11 cellular contexts compared by ENCODE assay signal in the genomic region with DNA sequence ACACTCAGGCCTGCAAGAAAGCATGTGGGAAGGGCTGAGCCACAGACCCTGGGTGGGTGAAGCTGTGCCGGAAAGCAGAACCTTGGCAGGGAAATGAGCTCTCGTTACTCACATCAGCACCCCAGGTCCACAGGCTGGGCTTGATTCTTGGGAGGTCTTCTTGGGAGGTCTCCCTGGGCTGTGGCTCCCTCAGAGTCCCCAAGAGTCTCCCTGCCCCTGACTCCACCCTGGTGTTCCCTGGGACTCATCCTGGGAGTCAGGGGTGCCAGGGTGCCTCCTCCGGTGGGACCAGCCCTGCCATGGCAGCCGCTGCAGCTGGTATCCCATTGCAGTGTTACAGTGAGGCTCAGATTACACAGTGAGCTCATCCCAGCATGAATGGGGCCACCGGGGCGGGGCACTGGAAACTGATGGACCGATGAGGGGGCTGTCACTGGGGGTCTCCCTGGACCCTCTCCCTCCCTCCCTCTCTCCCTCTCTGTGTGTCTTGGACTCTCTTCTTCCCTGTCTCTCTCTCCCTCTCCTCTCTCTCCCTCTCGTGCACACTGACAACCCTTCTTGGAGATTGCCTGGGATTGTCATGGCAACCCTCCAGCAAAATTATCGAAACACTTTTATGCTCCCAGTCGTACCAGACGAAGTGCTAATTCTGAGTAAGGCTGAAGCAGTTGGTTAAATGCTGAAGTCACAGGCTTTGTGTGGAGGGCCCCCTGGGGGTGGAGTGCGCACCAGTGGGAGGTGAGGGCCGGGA. TPM values are rescaled to one million over a fixed set of nuclear protein-coding genes. Genes with fewer than 3 reads are reported as not detected.
DNase-seq lines count a peak whose midpoint lies in the region; ATAC-seq, FAIRE-seq and TF ChIP-seq lines count a peak whose summit lies in the region.
"Had no signal": no experiment of that assay in that cellular context is flagged by ENCODE, and none has a peak within 500 bp of the region (broad histone marks: within the 10 kb centered on the region; RNA-seq: fewer than 3 reads in every experiment).

No MANE protein-coding gene starts in this region.

- H3K4me3 Mint-ChIP-seq in HFFc6 (no peak overlapping the region), nephron progenitor cell (no peak overlapping the region)

- ATAC-seq in GM21528 (IDR thresholded peaks at IDR 0.05; ENCODE audit: low FRiP score, unreplicated experiment) (no peak), HG03095 (IDR thresholded peaks at IDR 0.05; ENCODE audit: unreplicated experiment) (no peak)

- TF ChIP-seq CTCF in AG10803 (conservative IDR thresholded peaks at IDR 0.05; ENCODE audit: low read length) (peak; percentile 25; the same call in 1 of the 2 replicates), HFFc6 (IDR thresholded peaks at IDR 0.05) (no peak; the same call in 1 of the 2 replicates), nephron progenitor cell (IDR thresholded peaks at IDR 0.05) (no peak), D721Med (IDR thresholded peaks at IDR 0.05; ENCODE audit: insufficient read depth, missing control alignments) (no peak)

- H3K4me3 ChIP-seq in AG10803 (ENCODE audit: low read length): no peak overlapping the region
- H3K4me3 ChIP-seq: lung had no signal

- peaks cover 35% of the 10 kb centered on the region for H3K4me1 Mint-ChIP-seq in HFFc6 (ENCODE audit: low read depth)
- peaks cover 22% of the 10 kb centered on the region for H3K4me1 Mint-ChIP-seq in nephron progenitor cell

- H3K9me3 Mint-ChIP-seq in HFFc6: no peaks in the 10 kb centered on the region
- no peaks in the 10 kb centered on the region for H3K9me3 Mint-ChIP-seq in nephron progenitor cell

- no peak for FAIRE-seq in D721Med (lab: Jason Lieb, UNC)

- H3K27ac Mint-ChIP-seq in HFFc6 (peak overlapping the region; percentile 11; the same call in 1 of the 2 replicates), nephron progenitor cell (no peak overlapping the region)

- H3K27me3 Mint-ChIP-seq in HFFc6 (ENCODE audit: insufficient read depth): peaks cover 4% of the 10 kb centered on the region; the same call in 1 of the 2 replicates
- H3K27me3 Mint-ChIP-seq in nephron progenitor cell (ENCODE audit: low read depth, poor library complexity): peaks cover 21% of the 10 kb centered on the region

- DNase-seq in AG10803 (ENCODE audit: low read depth): no peak
- DNase-seq in HFFc6: no peak
- DNase-seq in astrocyte of the hippocampus (ENCODE audit: low read depth, low spot score): peak; percentile 63
- peak; percentile 49 for DNase-seq in nephron progenitor cell
- DNase-seq in NOMO-1 treated with DMSO at 0.1 percent for 48 hours (lab: John Stamatoyannopoulos, UW; ENCODE audit: unreplicated experiment): no peak
- no peak for DNase-seq in D721Med (ENCODE audit: insufficient read length, low spot score)
- DNase-seq: Calu3, KG1 had no signal

- H3K36me3 Mint-ChIP-seq in HFFc6 (ENCODE audit: low read depth) (no peaks in the 10 kb centered on the region), nephron progenitor cell (ENCODE audit: low read depth) (no peaks in the 10 kb centered on the region)

RNA-seq across cellular contexts. Expression of a gene that starts 8.7 kb away (rescaled TPM):
- under 1 TPM; 0.23 to 0.37 (median 0.33) TPM for total RNA-seq in HFFc6 (2021; fragmentation: NEBNext Ultra II Directional; extraction: Animal tissue kit (Norgen Biotek cat#: 25700))

RNA-seq across cellular contexts. Expression of a gene that starts 53.2 kb away (rescaled TPM):
- 10 to 100 TPM; 24.0 to 35.9 (median 31.5) TPM for total RNA-seq in HFFc6 (2021; fragmentation: NEBNext Ultra II Directional; extraction: Animal tissue kit (Norgen Biotek cat#: 25700))

Comparison
In these comparisons a context has a peak if more than half of its experiments do, and no peak if none do; other contexts are left out.
1. DNase-seq: peak in astrocyte of the hippocampus (single experiment) and nephron progenitor cell (single experiment); none in AG10803 (single experiment), HFFc6 (single experiment), NOMO-1 treated with DMSO at 0.1 percent for 48 hours (single experiment) and D721Med (single experiment).